Comparison of ENCODE assay signal across 17 cellular contexts in the genomic region with DNA sequence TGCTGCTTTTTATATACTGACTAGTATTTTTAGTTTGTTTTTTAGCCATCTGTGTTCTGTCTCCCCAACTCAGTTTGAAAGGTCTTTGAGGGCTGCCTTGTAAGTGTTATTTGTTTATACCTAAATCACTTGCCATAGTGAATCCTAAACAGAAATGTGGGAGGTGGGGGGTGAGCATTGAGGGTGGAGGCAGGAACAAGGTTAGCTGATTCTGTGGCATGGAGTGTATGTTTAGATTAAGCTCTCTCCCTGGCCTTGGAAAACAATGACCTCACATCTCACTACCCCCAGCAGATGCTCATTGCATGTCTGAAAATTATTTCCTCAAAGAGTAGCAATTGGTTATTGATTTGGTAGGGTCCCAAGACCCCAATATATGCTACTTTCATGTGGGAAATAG. TPM values are rescaled to one million over a fixed set of nuclear protein-coding genes. Genes with fewer than 3 reads are reported as not detected.
A peak's percentile ranks its signal among the peaks of the same experiment; 100 is the strongest.
DNase-seq lines count a peak whose midpoint lies in the region; ATAC-seq and TF ChIP-seq lines count a peak whose summit lies in the region.
"Had no signal": no experiment of that assay in that cellular context is flagged by ENCODE, and none has a peak within 500 bp of the region (broad histone marks: within the 10 kb centered on the region; RNA-seq: fewer than 3 reads in every experiment).

No MANE protein-coding gene starts in this region.

- no peak overlapping the region for H3K4me2 ChIP-seq in neural progenitor cell

- no peaks in the 10 kb centered on the region for H3K36me3 ChIP-seq in neural progenitor cell

- no peak overlapping the region for H2AFZ ChIP-seq in neural progenitor cell (replicated peaks)

- peaks cover 84% of the 10 kb centered on the region for H3K4me1 Mint-ChIP-seq in brain
- H3K4me1 Mint-ChIP-seq in neural progenitor cell, result peaks cover 71% of the 10 kb centered on the region
- H3K4me1 Mint-ChIP-seq: CD4-positive, CD25-positive, alpha-beta regulatory T cell had no signal

- H3K79me2 ChIP-seq in neural progenitor cell (ENCODE audit: low read depth), result no peaks in the 10 kb centered on the region

- H3K9ac ChIP-seq in neural progenitor cell, result no peak overlapping the region

- no peaks in the 10 kb centered on the region for H3F3A ChIP-seq in neural progenitor cell (ENCODE audit: low read depth)

- H3K9me3 ChIP-seq in neural progenitor cell (ENCODE audit: low read depth), result no peaks in the 10 kb centered on the region

- H3K4me3 Mint-ChIP-seq in brain, result peak overlapping the region; percentile 0 to 91 (median 83)
- peak overlapping the region; percentile 19 for H3K4me3 Mint-ChIP-seq in neural progenitor cell
- H3K4me3 Mint-ChIP-seq: CD4-positive, CD25-positive, alpha-beta regulatory T cell had no signal

- no peak overlapping the region for H3K27ac ChIP-seq in neural progenitor cell
- H3K27ac ChIP-seq: 22Rv1 had no signal

- no peak overlapping the region for H3K4me3 ChIP-seq in neural progenitor cell

- H4K20me1 ChIP-seq in neural progenitor cell (ENCODE audit: low read depth), result no peaks in the 10 kb centered on the region

- H3K9me3 Mint-ChIP-seq in brain (no peaks in the 10 kb centered on the region), neural progenitor cell (no peaks in the 10 kb centered on the region)

- DNase-seq in DMS53 (lab: John Stamatoyannopoulos, UW) (peak; percentile 32), DMS53 treated with DMSO at 0.1 percent for 48 hours (lab: John Stamatoyannopoulos, UW; ENCODE audit: unreplicated experiment) (no peak), left kidney (ENCODE audit: low read depth, low spot score) (peak; percentile 57), neural progenitor cell (ENCODE audit: low spot score) (no peak), cerebellar nuclear complex (lab: John Stamatoyannopoulos, UW) (no peak)
- DNase-seq in stimulated activated naive CD8-positive, alpha-beta T cell treated with anti-CD3 and anti-CD28 coated beads, Interleukin-15, Interleukin-2, amounts not matched to agents 100 U/mL and 50 U/mL, for 24 hours, result no peak
- DNase-seq: Calu3; CD4-positive, CD25-positive, alpha-beta regulatory T cell; DMS 273 treated with DMSO at 0.1 percent for 48 hours; DMS79 treated with DMSO at 0.1 percent for 48 hours; GDM1; GOT3; HCEC 1CT had no signal

- no peak for TF ChIP-seq CTCF in brain (conservative IDR thresholded peaks at IDR 0.05)
- TF ChIP-seq CTCF in neural progenitor cell (IDR thresholded peaks at IDR 0.05), result no peak

- H3K27ac Mint-ChIP-seq in brain (peak overlapping the region; percentile 2 to 95 (median 43)), neural progenitor cell (peak overlapping the region; percentile 12)
- H3K27ac Mint-ChIP-seq: CD4-positive, CD25-positive, alpha-beta regulatory T cell had no signal

- ATAC-seq in GM21526 (IDR thresholded peaks at IDR 0.05; ENCODE audit: low FRiP score, unreplicated experiment), result no peak
- ATAC-seq in stimulated activated naive CD8-positive, alpha-beta T cell treated with anti-CD3 and anti-CD28 coated beads, Interleukin-15, Interleukin-2, amounts not matched to agents 100 U/mL and 50 U/mL, for 24 hours, result no peak
- ATAC-seq: HepG2 had no signal

- H3K36me3 Mint-ChIP-seq in brain, result no peaks in the 10 kb centered on the region
- peaks cover 3% of the 10 kb centered on the region for H3K36me3 Mint-ChIP-seq in neural progenitor cell
- H3K36me3 Mint-ChIP-seq: CD4-positive, CD25-positive, alpha-beta regulatory T cell had no signal

- H3K27me3 ChIP-seq in neural progenitor cell, result peaks cover 5% of the 10 kb centered on the region

- peaks cover 39% of the 10 kb centered on the region for H3K4me1 ChIP-seq in neural progenitor cell

- H3K27me3 Mint-ChIP-seq in brain (peaks cover 9% of the 10 kb centered on the region), neural progenitor cell (ENCODE audit: insufficient read depth, low read depth) (peaks cover 7% of the 10 kb centered on the region)

RNA-seq across cellular contexts. Expression of a gene that starts 1.2 kb away (rescaled TPM):
- 1.1 TPM for polyA plus RNA-seq in brain (ENCODE audit: insufficient read depth, low read depth, low replicate concordance)
- total RNA-seq in neural progenitor cell (ENCODE audit: low replicate concordance), result 0.43 and 0.47 TPM in 2 replicates
- total RNA-seq: CD4-positive, CD25-positive, alpha-beta regulatory T cell; HepG2 had no signal
- polyA plus RNA-seq: CD4-positive, CD25-positive, alpha-beta regulatory T cell had no signal

Comparison
In these comparisons a context has a peak if more than half of its experiments do, and no peak if none do; other contexts are left out.
1. DNase-seq: peak in DMS53 (single experiment) and left kidney (single experiment); none in DMS53 treated with DMSO at 0.1 percent for 48 hours (single experiment), neural progenitor cell (single experiment), stimulated activated naive CD8-positive, alpha-beta T cell treated with anti-CD3 and anti-CD28 coated beads, Interleukin-15, Interleukin-2, amounts not matched to agents 100 U/mL and 50 U/mL, for 24 hours (single experiment) and cerebellar nuclear complex (0 of 2).